24 cellular contexts compared by ENCODE assay signal in the genomic region with DNA sequence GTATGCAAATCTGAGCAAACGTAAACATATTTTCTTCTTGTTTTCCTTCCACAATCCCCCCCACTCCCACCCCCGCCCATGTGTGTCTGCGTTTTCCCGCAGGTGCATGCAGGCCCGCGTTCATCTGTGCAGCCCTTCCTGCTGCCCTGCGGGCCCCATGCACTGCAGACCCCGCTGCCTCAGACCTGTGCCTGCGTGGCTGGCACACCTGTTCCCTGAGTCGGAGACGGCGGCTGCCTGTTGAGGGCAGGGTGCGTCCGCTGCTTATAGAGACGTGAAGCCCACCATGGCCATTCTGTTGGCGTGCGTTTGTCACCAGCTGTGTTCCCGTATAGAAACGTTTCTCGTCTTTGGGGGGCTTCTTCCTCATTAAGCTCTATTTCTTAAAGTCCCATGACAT.
"Had no signal": no experiment of that assay in that cellular context is flagged by ENCODE, and none has a peak within 500 bp of the region (broad histone marks: within the 10 kb centered on the region; RNA-seq: fewer than 3 reads in every experiment).

No MANE protein-coding gene starts in this region.

- FAIRE-seq: endometrium, frontal cortex, keratinocyte had no signal

- H3K27ac Mint-ChIP-seq: immature natural killer cell; stimulated activated naive B cell treated with anti-CD40 and anti-IgM and Interleukin-4, amounts not matched to agents 10 μg/mL and 1 μg/mL and 100 μg/mL, for 72 hours; stimulated activated naive CD8-positive, alpha-beta T cell treated with anti-CD3 and anti-CD28 coated beads, Interleukin-15, amount 100 ng/mL, for 72 hours had no signal

- H3K4me3 Mint-ChIP-seq: immature natural killer cell; naive thymus-derived CD4-positive, alpha-beta T cell; neural progenitor cell; stimulated activated naive B cell treated with anti-CD40 and anti-IgM and Interleukin-4, amounts not matched to agents 10 μg/mL and 1 μg/mL and 100 μg/mL, for 72 hours; stimulated activated naive CD8-positive, alpha-beta T cell treated with anti-CD3 and anti-CD28 coated beads, Interleukin-15, amount 100 ng/mL, for 72 hours had no signal

- DNase-seq: central memory CD4-positive, alpha-beta T cell; effector memory CD4-positive, alpha-beta T cell; glutamatergic neuron; immature natural killer cell; mammary epithelial cell; naive thymus-derived CD4-positive, alpha-beta T cell; occipital lobe; spleen; stimulated activated CD4-positive, alpha-beta T cell treated with anti-CD3 and anti-CD28 coated beads, Interleukin-15, amount 100 ng/mL, for 24 hours; stimulated activated CD4-positive, alpha-beta T cell treated with anti-CD3 and anti-CD28 coated beads, Interleukin-1b, Interleukin-23, amount 100 ng/mL, for 48 hours; stimulated activated CD4-positive, alpha-beta T cell treated with anti-CD3 and anti-CD28 coated beads, Interleukin-4, amount 100 ng/mL, for 4 hours; stimulated activated naive B cell treated with anti-CD40 and anti-IgM and Interleukin-4, amounts not matched to agents 10 μg/mL and 1 μg/mL and 100 μg/mL, for 72 hours; stimulated activated naive CD8-positive, alpha-beta T cell treated with anti-CD3 and anti-CD28 coated beads, Interleukin-15, amount 100 ng/mL, for 72 hours; substantia nigra; trophoblast cell had no signal

- H3K79me2 ChIP-seq: parathyroid adenoma had no signal

- ATAC-seq: esophagus mucosa; naive thymus-derived CD4-positive, alpha-beta T cell; sciatic nerve; stimulated activated naive B cell treated with anti-CD40 and anti-IgM and Interleukin-4, amounts not matched to agents 10 μg/mL and 1 μg/mL and 100 μg/mL, for 72 hours; stimulated activated naive CD8-positive, alpha-beta T cell treated with anti-CD3 and anti-CD28 coated beads, Interleukin-15, amount 100 ng/mL, for 72 hours had no signal

- H3K9me3 Mint-ChIP-seq: immature natural killer cell; naive thymus-derived CD4-positive, alpha-beta T cell; stimulated activated naive CD8-positive, alpha-beta T cell treated with anti-CD3 and anti-CD28 coated beads, Interleukin-15, amount 100 ng/mL, for 72 hours had no signal

- H3K27me3 Mint-ChIP-seq: naive thymus-derived CD4-positive, alpha-beta T cell; stimulated activated naive B cell treated with anti-CD40 and anti-IgM and Interleukin-4, amounts not matched to agents 10 μg/mL and 1 μg/mL and 100 μg/mL, for 72 hours; stimulated activated naive CD8-positive, alpha-beta T cell treated with anti-CD3 and anti-CD28 coated beads, Interleukin-15, amount 100 ng/mL, for 72 hours had no signal

- H2AFZ ChIP-seq: neural progenitor cell, parathyroid adenoma had no signal

- H3K27ac ChIP-seq: neural progenitor cell, parathyroid adenoma, prostate gland, spleen, thoracic aorta had no signal

- H3K9ac ChIP-seq: neural progenitor cell, parathyroid adenoma had no signal

- H3K4me2 ChIP-seq: neural progenitor cell had no signal

- H3K9me3 ChIP-seq: prostate gland, spleen had no signal

- H3K4me1 ChIP-seq: neural progenitor cell, parathyroid adenoma, prostate gland had no signal

- H3K27me3 ChIP-seq: neural progenitor cell, spleen had no signal

- H3K36me3 ChIP-seq: neural progenitor cell, prostate gland had no signal

- H3K4me3 ChIP-seq: neural progenitor cell, prostate gland, spleen, thoracic aorta had no signal
